9 cellular contexts compared by ENCODE assay signal in the genomic region with DNA sequence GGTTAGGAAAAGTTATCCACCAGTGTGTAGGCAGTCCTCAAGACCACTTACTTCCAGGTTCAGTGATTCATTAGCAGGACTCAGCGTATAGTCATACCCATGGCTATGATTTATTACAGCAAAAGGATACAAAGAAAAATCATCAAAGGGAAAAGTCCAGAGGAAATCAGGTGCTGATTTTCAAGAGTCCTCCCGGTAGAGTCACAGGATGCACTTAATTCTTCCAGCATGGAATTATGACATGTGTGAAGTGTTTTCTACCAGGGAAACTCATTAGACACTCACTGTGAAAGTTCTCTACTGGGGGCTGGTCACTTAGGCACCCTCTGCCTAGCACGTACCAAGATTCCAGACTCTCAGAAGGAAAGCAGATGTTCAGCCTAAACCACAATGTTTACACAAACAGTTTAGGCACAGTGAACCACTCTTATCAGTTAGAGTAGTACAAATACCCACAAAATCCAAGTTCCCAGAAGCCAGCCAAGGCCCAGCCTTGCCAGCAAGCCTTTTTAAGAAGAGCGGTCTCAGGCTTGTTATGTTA. TPM values are rescaled to one million over a fixed set of nuclear protein-coding genes. Genes with fewer than 3 reads are reported as not detected.
A peak's percentile ranks its signal among the peaks of the same experiment; 100 is the strongest.
DNase-seq lines count a peak whose midpoint lies in the region.
"Had no signal": no experiment of that assay in that cellular context is flagged by ENCODE, and none has a peak within 500 bp of the region (broad histone marks: within the 10 kb centered on the region; RNA-seq: fewer than 3 reads in every experiment).

No MANE protein-coding gene starts in this region.

- H3K9me3 ChIP-seq in stomach smooth muscle (ENCODE audit: control insufficient read depth in 2 of 2, low read length in 2 of 2) = no peaks in the 10 kb centered on the region

- DNase-seq in H4 (ENCODE audit: low spot score) = peak; percentile 89
- DNase-seq in SW480 (ENCODE audit: low spot score) = peak; percentile 98
- DNase-seq in hepatic stellate cell (ENCODE audit: low spot score) = peak; percentile 38
- DNase-seq in stimulated activated CD4-positive, alpha-beta T cell treated with anti-CD3 and anti-CD28 coated beads, Interleukin-2, amount 100 ng/mL, for 48 hours = no peak
- no peak for DNase-seq in foreskin melanocyte
- no peak for DNase-seq in GM19238 (ENCODE audit: insufficient read length, low spot score)
- DNase-seq in activated CD8-positive, alpha-beta memory T cell treated with anti-CD3 and anti-CD28 coated beads, Interleukin-2, amount 50 U/mL, for 4 hours = no peak
- DNase-seq: NCI-H1092 treated with DMSO at 0.1 percent for 48 hours had no signal

- no peaks in the 10 kb centered on the region for H3K36me3 ChIP-seq in stomach smooth muscle (ENCODE audit: control insufficient read depth in 2 of 2, insufficient read depth in 2 of 2, low read length in 2 of 2)

- peaks cover 58% of the 10 kb centered on the region for H3K4me1 ChIP-seq in stomach smooth muscle (ENCODE audit: control insufficient read depth, insufficient read depth, low read length)

- peak overlapping the region in 1 of 2 donors; percentile 17 for H3K4me3 ChIP-seq in stomach smooth muscle (ENCODE audit: low read length in 2 of 2)

- H3K27ac ChIP-seq in stomach smooth muscle (ENCODE audit: low read length) = peak overlapping the region; percentile 99

- no peaks in the 10 kb centered on the region for H3K27me3 ChIP-seq in stomach smooth muscle (ENCODE audit: control insufficient read depth in 1 of 2, insufficient read depth in 2 of 2, low read length in 2 of 2)

- peak overlapping the region; percentile 37 to 70 for H3K9ac ChIP-seq in stomach smooth muscle (ENCODE audit: low read length in 2 of 2)

RNA-seq across cellular contexts. Expression of a gene that starts 10.2 kb away (rescaled TPM):
- total RNA-seq in H4 (2014; rRNA removed; shearing (Covaris generic)) = 0.52 and 9.8 TPM in 2 replicates

RNA-seq across cellular contexts. Expression of a gene that starts 10.3 kb away (rescaled TPM):
- total RNA-seq in H4 (2014; rRNA removed; shearing (Covaris generic)) = 22.4 and 22.6 TPM in 2 replicates

RNA-seq across cellular contexts. Expression of a gene that starts 31.0 kb away (rescaled TPM):
- total RNA-seq in H4 (2014; rRNA removed; shearing (Covaris generic)) = 194 and 288 TPM in 2 replicates

RNA-seq across cellular contexts. Expression of a gene that starts 45.7 kb away (rescaled TPM):
- total RNA-seq in H4 (2014; rRNA removed; shearing (Covaris generic)) = not detected in 2 replicates

RNA-seq across cellular contexts. Expression of a gene that starts 52.1 kb away (rescaled TPM):
- 17.1 and 22.3 TPM in 2 replicates for total RNA-seq in H4 (2014; rRNA removed; shearing (Covaris generic))

Comparison
In these comparisons a context has a peak if more than half of its experiments do, and no peak if none do; other contexts are left out.
1. DNase-seq: peak in H4 (single experiment), SW480 (single experiment) and hepatic stellate cell (single experiment); none in stimulated activated CD4-positive, alpha-beta T cell treated with anti-CD3 and anti-CD28 coated beads, Interleukin-2, amount 100 ng/mL, for 48 hours (0 of 2), foreskin melanocyte (single experiment), GM19238 (single experiment) and activated CD8-positive, alpha-beta memory T cell treated with anti-CD3 and anti-CD28 coated beads, Interleukin-2, amount 50 U/mL, for 4 hours (single experiment).